In genomic region chr6:35186571-35186970, GRCh38 we compare ENCODE assay signal across 22 cellular contexts. TPM values are rescaled to one million over a fixed set of nuclear protein-coding genes. Genes with fewer than 3 reads are reported as not detected.
DNase-seq lines count a peak whose midpoint lies in the region; ATAC-seq, FAIRE-seq and TF ChIP-seq lines count a peak whose summit lies in the region.
"Had no signal": no experiment of that assay in that cellular context is flagged by ENCODE, and none has a peak within 500 bp of the region (broad histone marks: within the 10 kb centered on the region; RNA-seq: fewer than 3 reads in every experiment).

No MANE protein-coding gene starts in this region.

- H3K9me3 ChIP-seq in A549 (no peaks in the 10 kb centered on the region), ascending aorta (no peaks in the 10 kb centered on the region), thoracic aorta (no peaks in the 10 kb centered on the region)
- H3K9me3 ChIP-seq: HAP-1 had no signal

- H3K27ac ChIP-seq in A549, result peak overlapping the region; percentile 84 to 91
- peak overlapping the region; percentile 91 to 94 for H3K27ac ChIP-seq in ascending aorta
- H3K27ac ChIP-seq in thoracic aorta, result peak overlapping the region; percentile 86 to 88

- H3K27me3 Mint-ChIP-seq in activated naive CD4-positive, alpha-beta T cell treated with anti-CD3 and anti-CD28 coated beads, Interleukin-2, amount 10 ng/mL, durations not matched to agents 7 days and 5 days, result peaks cover 56% of the 10 kb centered on the region

- intact Hi-C loops in ascending aorta (cut with DNase I), result no loop called here

- H3K36me3 ChIP-seq in ascending aorta, result no peaks in the 10 kb centered on the region
- no peaks in the 10 kb centered on the region for H3K36me3 ChIP-seq in thoracic aorta
- H3K36me3 ChIP-seq: HAP-1 had no signal

- POLR2A ChIA-PET in A549 (lab: Yijun Ruan, JAX), result no interaction called here

- TF ChIP-seq RAD21 in A549 (conservative IDR thresholded peaks at IDR 0.05 in 1 of 2, IDR thresholded peaks at IDR 0.05 in 1 of 2), result no peak

- DNase-seq in A549 (ENCODE audit: low read depth in 1 of 2, low spot score in 1 of 2) (no peak), MV-4-11 (lab: John Stamatoyannopoulos, UW) (peak; percentile 33), ascending aorta (ENCODE audit: low spot score in 2 of 2) (no peak), thoracic aorta (ENCODE audit: low spot score) (no peak), iPS-NIHi11 (ENCODE audit: low spot score) (no peak)
- no peak for DNase-seq in activated naive CD4-positive, alpha-beta T cell treated with anti-CD3 and anti-CD28 coated beads, Interleukin-2, amount 10 ng/mL, durations not matched to agents 7 days and 5 days
- DNase-seq: 8988T; C1 segment of cervical spinal cord; Calu3; CD4-positive, alpha-beta memory T cell; COR-L47; DMS53; DMS79 treated with DMSO at 0.1 percent for 48 hours; GF-D8; GOT3; HFFc6 had no signal

- H3K27me3 ChIP-seq in ascending aorta (no peaks in the 10 kb centered on the region), thoracic aorta (replicated peaks; ENCODE audit: insufficient read depth) (no peaks in the 10 kb centered on the region)

- H3K4me3 ChIP-seq in A549 (no peak overlapping the region), ascending aorta (no peak overlapping the region), thoracic aorta (no peak overlapping the region)
- H3K4me3 ChIP-seq: HAP-1 had no signal

- CTCF ChIA-PET in A549 (lab: Yijun Ruan, JAX), result interaction anchor here (1.0 to 1.9 kb wide), 3 partner anchors 19 to 54 kb away, joined by 5 to 8 read pairs (median 5); no protein-coding TSS in a partner anchor
- CTCF ChIA-PET in activated naive CD4-positive, alpha-beta T cell treated with anti-CD3 and anti-CD28 coated beads, Interleukin-2, amount 10 ng/mL, durations not matched to agents 7 days and 5 days (lab: Charles Lee), result no interaction called here

- no peak for FAIRE-seq in A549 (lab: Jason Lieb, UNC)
- FAIRE-seq: GM18507, H54 had no signal

- no peak overlapping the region for H3K4me3 Mint-ChIP-seq in activated naive CD4-positive, alpha-beta T cell treated with anti-CD3 and anti-CD28 coated beads, Interleukin-2, amount 10 ng/mL, durations not matched to agents 7 days and 5 days
- H3K4me3 Mint-ChIP-seq: CD4-positive, alpha-beta memory T cell; HFFc6 had no signal

- TF ChIP-seq EP300 in A549 (IDR thresholded peaks at IDR 0.05), result no peak

- no peaks in the 10 kb centered on the region for H3K36me3 Mint-ChIP-seq in activated naive CD4-positive, alpha-beta T cell treated with anti-CD3 and anti-CD28 coated beads, Interleukin-2, amount 10 ng/mL, durations not matched to agents 7 days and 5 days
- H3K36me3 Mint-ChIP-seq: CD4-positive, alpha-beta memory T cell had no signal

- no peak overlapping the region for H3K27ac Mint-ChIP-seq in activated naive CD4-positive, alpha-beta T cell treated with anti-CD3 and anti-CD28 coated beads, Interleukin-2, amount 10 ng/mL, durations not matched to agents 7 days and 5 days
- H3K27ac Mint-ChIP-seq: CD4-positive, alpha-beta memory T cell had no signal

- ATAC-seq in A549 (no peak), thoracic aorta (ENCODE audit: insufficient number of reproducible peaks, low FRiP score, low read depth) (no peak), HG03139 (IDR thresholded peaks at IDR 0.05; ENCODE audit: unreplicated experiment) (no peak)

- no peak for TF ChIP-seq POLR2A in A549 (IDR thresholded peaks at IDR 0.05; ENCODE audit: low read length)

- 100% methylated on average over 2 of the region's 2 CpGs for WGBS in A549 (ENCODE audit: missing lambda C conversion rate)

- H3K4me1 Mint-ChIP-seq in activated naive CD4-positive, alpha-beta T cell treated with anti-CD3 and anti-CD28 coated beads, Interleukin-2, amount 10 ng/mL, durations not matched to agents 7 days and 5 days, result no peaks in the 10 kb centered on the region
- H3K4me1 Mint-ChIP-seq: CD4-positive, alpha-beta memory T cell had no signal

- no peaks in the 10 kb centered on the region for H3K9me3 Mint-ChIP-seq in activated naive CD4-positive, alpha-beta T cell treated with anti-CD3 and anti-CD28 coated beads, Interleukin-2, amount 10 ng/mL, durations not matched to agents 7 days and 5 days
- H3K9me3 Mint-ChIP-seq: CD4-positive, alpha-beta memory T cell; HFFc6 had no signal

- TF ChIP-seq CTCF in A549 (IDR thresholded peaks at IDR 0.05), result no peak
- no peak for TF ChIP-seq CTCF in ascending aorta (IDR thresholded peaks at IDR 0.05)
- TF ChIP-seq CTCF in thoracic aorta (IDR thresholded peaks at IDR 0.05), result no peak

- peaks cover 44% of the 10 kb centered on the region for H3K4me1 ChIP-seq in A549
- H3K4me1 ChIP-seq in ascending aorta, result peaks cover 0 to 43% of the 10 kb centered on the region in 2 donors
- H3K4me1 ChIP-seq in thoracic aorta (ENCODE audit: control insufficient read depth in 1 of 2, low read depth in 2 of 2), result peaks cover 19 to 53% of the 10 kb centered on the region in 2 donors
- H3K4me1 ChIP-seq: HAP-1 had no signal

- no peak overlapping the region; the same call in 2 of the 3 replicates for H3K4me2 ChIP-seq in A549

TF ChIP-seq in A549, 52 proteins besides CTCF, POLR2A, EP300 and RAD21:
- TF ChIP-seq EHF (CRISPR knock-in tag; IDR thresholded peaks at IDR 0.05) (no peak), SREBF2 (IDR thresholded peaks at IDR 0.05) (no peak), SMC3 (IDR thresholded peaks at IDR 0.05) (no peak), RCOR1 (IDR thresholded peaks at IDR 0.05; ENCODE audit: low read depth, low read length) (no peak), CHD4 (IDR thresholded peaks at IDR 0.05; ENCODE audit: borderline replicate concordance) (no peak), HOXA7 (CRISPR knock-in tag; IDR thresholded peaks at IDR 0.05) (no peak), CHD2 (IDR thresholded peaks at IDR 0.05; ENCODE audit: low read length, partially characterized antibody) (no peak), MYC (IDR thresholded peaks at IDR 0.05; ENCODE audit: borderline replicate concordance, low read length) (no peak), HDAC2 (IDR thresholded peaks at IDR 0.05) (no peak), HOXB5 (CRISPR knock-in tag; IDR thresholded peaks at IDR 0.05) (no peak), PBX3 (IDR thresholded peaks at IDR 0.05) (no peak), FOSB (CRISPR knock-in tag; IDR thresholded peaks at IDR 0.05) (no peak), ESRRA (IDR thresholded peaks at IDR 0.05; ENCODE audit: borderline replicate concordance, low read length) (no peak), ZC3H11A (IDR thresholded peaks at IDR 0.05) (no peak), USF2 (IDR thresholded peaks at IDR 0.05) (no peak)

RNA-seq across cellular contexts. Expression of gene SCUBE3, which starts 27.2 kb away (rescaled TPM):
- polyA plus RNA-seq in A549 (2011; rRNA removed) (0.06 and 0.09 TPM in 2 replicates), A549 (2017; fragmentation: RNase III; extraction: RNeasy Plus Mini Kit Qiagen cat#74134 plus additional on column Dnase treatment) (0.07 to 0.13 TPM (median 0.09 TPM) in 3 replicates)
- 0.03 and 0.05 TPM in 2 replicates for polyA plus RNA-seq in A549 (2012; cell fraction: cytosol; rRNA removed)
- polyA plus RNA-seq in A549 (2012; cell fraction: nucleus; rRNA removed), result 0.11 TPM in 2 replicates
- polyA minus RNA-seq in A549 (2011; rRNA and poly(A)+ RNA removed), result 0.04 and 0.15 TPM in 2 replicates
- total RNA-seq in ascending aorta (29.5 TPM), thoracic aorta (100 to 1,000 TPM in 1 of 2 donors, 10 to 100 TPM in 1; 75.6 to 101 TPM)
- total RNA-seq: CD4-positive, alpha-beta memory T cell had no signal

RNA-seq across cellular contexts. Expression of gene TCP11, which starts 45.4 kb away (rescaled TPM):
- 0.06 and 0.11 TPM in 2 replicates for polyA plus RNA-seq in A549 (2011; rRNA removed)
- 0.04 TPM in 1 of 2 replicates, not detected in the other for polyA plus RNA-seq in A549 (2012; cell fraction: cytosol; rRNA removed)
- polyA plus RNA-seq in A549 (2012; cell fraction: nucleus; rRNA removed), result not detected in 2 replicates
- not detected in 3 replicates for polyA plus RNA-seq in A549 (2017; fragmentation: RNase III; extraction: RNeasy Plus Mini Kit Qiagen cat#74134 plus additional on column Dnase treatment)
- polyA minus RNA-seq in A549 (2011; rRNA and poly(A)+ RNA removed), result 0.21 TPM in 1 of 2 replicates, not detected in the other
- 0.43 TPM for total RNA-seq in ascending aorta
- not detected for total RNA-seq in thoracic aorta
- total RNA-seq: A673; Calu3; CD4-positive, alpha-beta memory T cell; G401 had no signal
- polyA plus RNA-seq: CD4-positive, alpha-beta memory T cell had no signal
